In genomic region chr12:54306925-54307731, GRCh38 we compare ENCODE assay signal across 8 cellular contexts. TPM values are rescaled to one million over a fixed set of nuclear protein-coding genes. Genes with fewer than 3 reads are reported as not detected.
DNase-seq lines count a peak whose midpoint lies in the region; ATAC-seq and TF ChIP-seq lines count a peak whose summit lies in the region.

No MANE protein-coding gene starts in this region.

- peak overlapping the region; percentile 52; the same call in 1 of the 2 replicates for H2AFZ ChIP-seq in GM23338

- H3K27me3 Mint-ChIP-seq in GM23338 (ENCODE audit: insufficient read depth, low read depth, poor library complexity) (no peaks in the 10 kb centered on the region), naive B cell (peaks cover 11 to 22% (median 18%) of the 10 kb centered on the region in 3 donors)

- no peaks in the 10 kb centered on the region for H3K36me3 ChIP-seq in GM23338 (ENCODE audit: insufficient read depth)

- H3K4me1 ChIP-seq in GM23338 (ENCODE audit: insufficient read depth): peaks cover 33% of the 10 kb centered on the region

- peaks cover 6% of the 10 kb centered on the region; the same call in 1 of the 2 replicates for H3F3A ChIP-seq in GM23338 (replicated peaks; ENCODE audit: low read depth)

- H4K20me1 ChIP-seq in GM23338 (replicated peaks; ENCODE audit: insufficient read depth): no peaks in the 10 kb centered on the region

- no peaks in the 10 kb centered on the region for H3K27me3 ChIP-seq in GM23338 (ENCODE audit: insufficient read depth)

- H3K27ac Mint-ChIP-seq in GM23338 (no peak overlapping the region), naive B cell (peak overlapping the region in 4 of 6 donors; percentile 4 to 62 (median 32))

- no peak overlapping the region for H3K27ac ChIP-seq in GM23338 (ENCODE audit: low read depth)

- peak; percentile 65 for DNase-seq in GM23338 (ENCODE audit: low spot score)
- DNase-seq in NCI-H774 (lab: John Stamatoyannopoulos, UW): peak; percentile 56
- DNase-seq in cardiac fibroblast (ENCODE audit: low read depth in 2 of 2): peak; percentile 74 to 95
- no peak for DNase-seq in naive B cell
- no peak for DNase-seq in DMS79 treated with DMSO at 0.1 percent for 48 hours (lab: John Stamatoyannopoulos, UW)
- no peak for DNase-seq in OCI-M2 (lab: John Stamatoyannopoulos, UW; ENCODE audit: unreplicated experiment)
- DNase-seq in stimulated activated CD4-positive, alpha-beta T cell treated with anti-CD3 and anti-CD28 coated beads, Interleukin-1b, Interleukin-23, amount 100 ng/mL, for 48 hours: no peak

- H3K4me2 ChIP-seq in GM23338: no peak overlapping the region

- ATAC-seq in GM23338: peak; percentile 68
- ATAC-seq in naive B cell (ENCODE audit: low read depth in 2 of 2): no peak
- no peak for ATAC-seq in HG02973 (IDR thresholded peaks at IDR 0.05; ENCODE audit: unreplicated experiment)

- H3K9me2 ChIP-seq in GM23338 (ENCODE audit: insufficient read depth): no peaks in the 10 kb centered on the region

- H3K4me1 Mint-ChIP-seq in GM23338 (peaks cover 23% of the 10 kb centered on the region), naive B cell (peaks cover 21 to 40% (median 23%) of the 10 kb centered on the region in 3 donors)

- no peaks in the 10 kb centered on the region for H3K9me3 Mint-ChIP-seq in GM23338
- no peaks in the 10 kb centered on the region for H3K9me3 Mint-ChIP-seq in naive B cell

- TF ChIP-seq CTCF in GM23338 (conservative IDR thresholded peaks at IDR 0.05; ENCODE audit: low read depth in 2 of 2) (no peak), cardiac fibroblast (IDR thresholded peaks at IDR 0.05; ENCODE audit: low read depth, low read length) (no peak)

- no peak overlapping the region; the same call in 2 of the 3 replicates for H3K4me3 Mint-ChIP-seq in GM23338
- no peak overlapping the region for H3K4me3 Mint-ChIP-seq in naive B cell

- H3K79me2 ChIP-seq in GM23338 (replicated peaks; ENCODE audit: insufficient read depth): no peaks in the 10 kb centered on the region

- H3K36me3 Mint-ChIP-seq in GM23338 (ENCODE audit: low read depth): no peaks in the 10 kb centered on the region
- no peaks in the 10 kb centered on the region for H3K36me3 Mint-ChIP-seq in naive B cell

- H3K4me3 ChIP-seq in GM23338 (no peak overlapping the region), cardiac fibroblast (replicated peaks in 1 of 2; ENCODE audit: low read depth in 2 of 2, low read length in 2 of 2) (no peak overlapping the region)

TF ChIP-seq in GM23338, 12 proteins besides CTCF, POLR2A, EP300 and RAD21 (continues in another document):
- TF ChIP-seq EZH2 (IDR thresholded peaks at IDR 0.05; ENCODE audit: low read depth, unreplicated experiment) (no peak), EZH2phosphoT487 (IDR thresholded peaks at IDR 0.05; ENCODE audit: unreplicated experiment) (no peak), REST (IDR thresholded peaks at IDR 0.05; ENCODE audit: unreplicated experiment) (no peak), CREB1 (CRISPR knock-in tag; IDR thresholded peaks at IDR 0.05; ENCODE audit: low read depth) (no peak), POLR2AphosphoS5 (IDR thresholded peaks at IDR 0.05; ENCODE audit: low read depth) (no peak), ZNF114 (CRISPR knock-in tag; IDR thresholded peaks at IDR 0.05) (no peak), ZNF331 (CRISPR knock-in tag; IDR thresholded peaks at IDR 0.05; ENCODE audit: low read depth) (no peak), STAT1 (IDR thresholded peaks at IDR 0.05; ENCODE audit: unreplicated experiment) (no peak)

RNA-seq across cellular contexts. Expression of gene NFE2, which starts 6.3 kb away (rescaled TPM):
- 0.27 and 1.3 TPM in 2 replicates for total RNA-seq in GM23338 (2014; rRNA removed; shearing (Covaris generic))
- polyA plus RNA-seq in GM23338 (2016; fragmentation: Nextera tagmentation; extraction: Ambion mirVana) (1.8 and 3.0 TPM in 2 replicates), naive B cell (ENCODE audit: low read depth in 6 of 6) (1 to 10 TPM in 3 of 6 donors, under 1 TPM in 2, not detected in 1; 0.51 to 3.6 (median 1.5) TPM)

RNA-seq across cellular contexts. Expression of gene COPZ1, which starts 17.8 kb away (rescaled TPM):
- total RNA-seq in GM23338 (2014; rRNA removed; shearing (Covaris generic)): 72.5 and 91.2 TPM in 2 replicates
- polyA plus RNA-seq in GM23338 (2016; fragmentation: Nextera tagmentation; extraction: Ambion mirVana): 72.7 and 79.9 TPM in 2 replicates
- polyA plus RNA-seq in naive B cell (ENCODE audit: low read depth in 6 of 6): 100 to 1,000 TPM; 166 to 227 (median 177) TPM

RNA-seq across cellular contexts. Expression of gene HNRNPA1, which starts 26.6 kb away (rescaled TPM):
- total RNA-seq in GM23338 (2014; rRNA removed; shearing (Covaris generic)): 1,104 and 1,281 TPM in 2 replicates
- polyA plus RNA-seq in GM23338 (2016; fragmentation: Nextera tagmentation; extraction: Ambion mirVana): 2,363 and 2,576 TPM in 2 replicates
- 100 to 1,000 TPM; 658 to 830 (median 791) TPM for polyA plus RNA-seq in naive B cell (ENCODE audit: low read depth in 6 of 6)

RNA-seq across cellular contexts. Expression of gene CBX5, which starts 27.2 kb away (rescaled TPM):
- total RNA-seq in GM23338 (2014; rRNA removed; shearing (Covaris generic)): 193 and 212 TPM in 2 replicates
- 152 and 175 TPM in 2 replicates for polyA plus RNA-seq in GM23338 (2016; fragmentation: Nextera tagmentation; extraction: Ambion mirVana)
- 10 to 100 TPM; 12.3 to 31.8 (median 24.1) TPM for polyA plus RNA-seq in naive B cell (ENCODE audit: low read depth in 6 of 6)

RNA-seq across cellular contexts. Expression of gene GPR84, which starts 57.2 kb away (rescaled TPM):
- not detected in 2 replicates for total RNA-seq in GM23338 (2014; rRNA removed; shearing (Covaris generic))
- polyA plus RNA-seq in GM23338 (2016; fragmentation: Nextera tagmentation; extraction: Ambion mirVana) (not detected in 2 replicates), naive B cell (ENCODE audit: low read depth in 6 of 6) (not detected)

Comparison
In these comparisons a context has a peak if more than half of its experiments do, and no peak if none do; other contexts are left out.
1. DNase-seq: peak in GM23338 (single experiment), NCI-H774 (single experiment) and cardiac fibroblast (2 of 2); none in naive B cell (single experiment), DMS79 treated with DMSO at 0.1 percent for 48 hours (single experiment), OCI-M2 (single experiment) and stimulated activated CD4-positive, alpha-beta T cell treated with anti-CD3 and anti-CD28 coated beads, Interleukin-1b, Interleukin-23, amount 100 ng/mL, for 48 hours (single experiment).